ENCODE assay signal across 10 cellular contexts in the genomic region with DNA sequence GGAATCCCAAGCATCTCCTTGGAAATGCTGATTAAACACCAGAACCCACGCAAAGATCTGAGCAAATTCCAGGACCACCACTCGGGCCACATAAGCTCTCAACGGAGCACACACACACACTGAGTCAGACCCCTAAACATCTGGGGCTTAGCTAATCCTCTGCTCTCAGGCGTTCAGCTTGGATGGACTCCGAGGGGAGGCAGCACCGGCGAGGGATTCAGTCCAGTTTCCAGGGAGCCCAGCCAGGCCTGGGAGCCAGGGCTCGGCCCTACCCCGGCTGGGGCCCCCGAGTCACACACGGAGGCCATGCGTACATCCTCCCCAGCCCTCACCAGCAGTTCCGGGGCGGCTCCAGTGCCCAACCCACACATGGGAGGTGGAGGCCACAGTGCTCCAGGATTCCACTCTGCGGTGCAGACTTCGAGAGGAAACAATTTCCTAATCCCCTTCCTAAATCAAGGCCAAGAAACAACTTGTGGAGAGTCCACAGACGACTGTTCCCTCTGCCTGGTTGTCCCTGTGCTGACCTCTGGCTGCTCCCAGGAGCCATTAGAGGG.
DNase-seq lines count a peak whose midpoint lies in the region; ATAC-seq and TF ChIP-seq lines count a peak whose summit lies in the region.
"Had no signal": no experiment of that assay in that cellular context is flagged by ENCODE, and none has a peak within 500 bp of the region (broad histone marks: within the 10 kb centered on the region; RNA-seq: fewer than 3 reads in every experiment).

No MANE protein-coding gene starts in this region.

- H3K4me3 ChIP-seq in AG04450 (ENCODE audit: low read depth, low read length) (0 out of 2 replicates have a peak overlapping the region, but pooled peaks have one; percentile 12), neuronal stem cell (ENCODE audit: low read length in 2 of 2) (no peak overlapping the region)

- no peaks in the 10 kb centered on the region for H3K79me1 ChIP-seq in neuronal stem cell (ENCODE audit: low read depth, low read length)

- peak overlapping the region; percentile 12 for H2AK5ac ChIP-seq in neuronal stem cell (ENCODE audit: low read depth, low read length)

- H4K91ac ChIP-seq in neuronal stem cell (ENCODE audit: low read depth, low read length, poor library complexity): no peak overlapping the region

- no peak overlapping the region for H2BK5ac ChIP-seq in neuronal stem cell (ENCODE audit: low read length)

- H2BK12ac ChIP-seq in neuronal stem cell (ENCODE audit: low read length): no peak overlapping the region

- no peak for TF ChIP-seq CTCF in AG04450 (IDR thresholded peaks at IDR 0.05; ENCODE audit: low read depth, low read length)

- H4K8ac ChIP-seq in neuronal stem cell (ENCODE audit: low read depth, low read length): no peak overlapping the region

- H3K9me3 Mint-ChIP-seq in activated CD8-positive, alpha-beta memory T cell treated with anti-CD3 and anti-CD28 coated beads, Interleukin-2, amount 10 ng/mL, durations not matched to agents 7 days and 5 days (ENCODE audit: low read depth): peaks cover 4% of the 10 kb centered on the region

- H3K9me3 ChIP-seq in AG04450 (ENCODE audit: control insufficient read depth, insufficient read depth, low read length) (peaks cover 5% of the 10 kb centered on the region; the same call in 1 of the 2 replicates), neuronal stem cell (replicated peaks in 1 of 2; ENCODE audit: control insufficient read depth in 2 of 2, insufficient read depth in 1 of 2, low read depth in 1 of 2, low read length in 2 of 2) (no peaks in the 10 kb centered on the region)

- WGBS in neuronal stem cell (ENCODE audit: extremely low coverage in 2 of 2, insufficient read length in 2 of 2, insufficient replicate concordance in 1 of 2), 2 donors: no CpG with 5 or more reads among the region's 17 CpGs

- no peak overlapping the region for H3K4me2 ChIP-seq in neuronal stem cell (ENCODE audit: insufficient read depth, low read length, poor library complexity, severe bottlenecking)

- no peak overlapping the region for H3K27ac Mint-ChIP-seq in activated CD8-positive, alpha-beta memory T cell treated with anti-CD3 and anti-CD28 coated beads, Interleukin-2, amount 10 ng/mL, durations not matched to agents 7 days and 5 days
- H3K27ac Mint-ChIP-seq: activated T-helper 2 cell treated with anti-CD3 and anti-CD28 coated beads, Interferon-gamma antibody, Interleukin-2, Interleukin-4, amounts not matched to agents 10 μg/mL and 5 μg/mL and 100 μg/mL, durations not matched to agents 14 hours and 24 hours and 36 hours had no signal

- H2BK120ac ChIP-seq in neuronal stem cell (ENCODE audit: low read depth, low read length): no peak overlapping the region

- POLR2A ChIA-PET in AG04450 (lab: Yijun Ruan, JAX): interaction anchor here (0.5 to 1.6 kb wide), 4 partner anchors 10 to 70 kb away, joined by 3 to 19 read pairs (median 5); no protein-coding TSS in a partner anchor

- H3K36me3 ChIP-seq in neuronal stem cell (replicated peaks in 1 of 2; ENCODE audit: control insufficient read depth in 2 of 2, insufficient read depth in 2 of 2, low read length in 2 of 2): no peaks in the 10 kb centered on the region

- DNase-seq in AG04450 (ENCODE audit: low read depth, low spot score) (peak; percentile 93), fibroblast of the conjunctiva (ENCODE audit: low read depth) (peak; percentile 88), neuronal stem cell (ENCODE audit: low spot score) (no peak), NCI-H2107 (lab: John Stamatoyannopoulos, UW) (no peak), OCI-M2 (lab: John Stamatoyannopoulos, UW; ENCODE audit: unreplicated experiment) (no peak)
- no peak for DNase-seq in activated naive CD4-positive, alpha-beta T cell treated with anti-CD3 and anti-CD28 coated beads, Interleukin-2, amount 50 U/mL, for 16 hours
- no peak for DNase-seq in activated CD8-positive, alpha-beta memory T cell treated with anti-CD3 and anti-CD28 coated beads, Interleukin-2, amount 10 ng/mL, durations not matched to agents 7 days and 5 days

- no peak overlapping the region for H2AFZ ChIP-seq in neuronal stem cell (ENCODE audit: low read length)

- H3K9ac ChIP-seq in neuronal stem cell (ENCODE audit: low read depth, low read length, poor library complexity): no peak overlapping the region

- H3K27me3 ChIP-seq in AG04450 (ENCODE audit: control insufficient read depth, insufficient read depth, low read length) (no peaks in the 10 kb centered on the region), neuronal stem cell (ENCODE audit: control insufficient read depth in 3 of 3, insufficient read depth in 3 of 3, low read depth in 1 of 3, low read length in 3 of 3) (no peaks in the 10 kb centered on the region)

- H3K4me1 ChIP-seq in neuronal stem cell (ENCODE audit: control insufficient read depth in 2 of 2, insufficient read depth in 1 of 2, low read depth in 1 of 2, low read length in 2 of 2): peaks cover 0 to 22% of the 10 kb centered on the region in 2 donors

- H2BK15ac ChIP-seq in neuronal stem cell (ENCODE audit: low read length): no peak overlapping the region

- CTCF ChIA-PET in AG04450 (lab: Charles Lee): no interaction called here
- CTCF ChIA-PET in activated CD8-positive, alpha-beta memory T cell treated with anti-CD3 and anti-CD28 coated beads, Interleukin-2, amount 10 ng/mL, durations not matched to agents 7 days and 5 days (lab: Charles Lee): no interaction called here

- peak overlapping the region; percentile 98 for H3K27ac ChIP-seq in AG04450 (ENCODE audit: low read depth, low read length)
- no peak overlapping the region for H3K27ac ChIP-seq in neuronal stem cell (replicated peaks; ENCODE audit: low read length)
- H3K27ac ChIP-seq: C4-2B had no signal

- no peaks in the 10 kb centered on the region for H3K27me3 Mint-ChIP-seq in activated CD8-positive, alpha-beta memory T cell treated with anti-CD3 and anti-CD28 coated beads, Interleukin-2, amount 10 ng/mL, durations not matched to agents 7 days and 5 days

- H3K18ac ChIP-seq in neuronal stem cell (ENCODE audit: low read length): peak overlapping the region; percentile 73

- no peaks in the 10 kb centered on the region for H3K36me3 Mint-ChIP-seq in activated CD8-positive, alpha-beta memory T cell treated with anti-CD3 and anti-CD28 coated beads, Interleukin-2, amount 10 ng/mL, durations not matched to agents 7 days and 5 days

- no peak overlapping the region for H3K4me3 Mint-ChIP-seq in activated CD8-positive, alpha-beta memory T cell treated with anti-CD3 and anti-CD28 coated beads, Interleukin-2, amount 10 ng/mL, durations not matched to agents 7 days and 5 days

- no peak overlapping the region for H3K14ac ChIP-seq in neuronal stem cell (ENCODE audit: low read length)

- no peak overlapping the region for H3K4ac ChIP-seq in neuronal stem cell (ENCODE audit: low read length)

- H3K23ac ChIP-seq in neuronal stem cell (ENCODE audit: low read depth, low read length, poor library complexity): no peak overlapping the region

- H3K4me1 Mint-ChIP-seq in activated CD8-positive, alpha-beta memory T cell treated with anti-CD3 and anti-CD28 coated beads, Interleukin-2, amount 10 ng/mL, durations not matched to agents 7 days and 5 days: no peaks in the 10 kb centered on the region

- no peak for ATAC-seq in activated CD8-positive, alpha-beta memory T cell treated with anti-CD3 and anti-CD28 coated beads, Interleukin-2, amount 10 ng/mL, durations not matched to agents 7 days and 5 days

TF ChIP-seq in PFSK-1, 5 proteins besides CTCF, POLR2A, EP300 and RAD21:
- TF ChIP-seq FOXP2 (optimal IDR thresholded peaks at IDR 0.05; ENCODE audit: borderline replicate concordance, extremely low read depth, extremely low read length, insufficient read depth): peak; percentile 82
- TF ChIP-seq POLR2AphosphoS5 (IDR thresholded peaks at IDR 0.05; ENCODE audit: low read depth, low read length): peak; percentile 39; the same call in 1 of the 2 replicates
- TF ChIP-seq SIN3A (IDR thresholded peaks at IDR 0.05; ENCODE audit: borderline replicate concordance, insufficient read depth, low read length): no peak

Comparison
In these comparisons a context has a peak if more than half of its experiments do, and no peak if none do; other contexts are left out.
1. DNase-seq: peak in AG04450 (single experiment) and fibroblast of the conjunctiva (single experiment); none in neuronal stem cell (single experiment), NCI-H2107 (single experiment), activated naive CD4-positive, alpha-beta T cell treated with anti-CD3 and anti-CD28 coated beads, Interleukin-2, amount 50 U/mL, for 16 hours (single experiment), activated CD8-positive, alpha-beta memory T cell treated with anti-CD3 and anti-CD28 coated beads, Interleukin-2, amount 10 ng/mL, durations not matched to agents 7 days and 5 days (single experiment) and OCI-M2 (single experiment).